In the genomic region with DNA sequence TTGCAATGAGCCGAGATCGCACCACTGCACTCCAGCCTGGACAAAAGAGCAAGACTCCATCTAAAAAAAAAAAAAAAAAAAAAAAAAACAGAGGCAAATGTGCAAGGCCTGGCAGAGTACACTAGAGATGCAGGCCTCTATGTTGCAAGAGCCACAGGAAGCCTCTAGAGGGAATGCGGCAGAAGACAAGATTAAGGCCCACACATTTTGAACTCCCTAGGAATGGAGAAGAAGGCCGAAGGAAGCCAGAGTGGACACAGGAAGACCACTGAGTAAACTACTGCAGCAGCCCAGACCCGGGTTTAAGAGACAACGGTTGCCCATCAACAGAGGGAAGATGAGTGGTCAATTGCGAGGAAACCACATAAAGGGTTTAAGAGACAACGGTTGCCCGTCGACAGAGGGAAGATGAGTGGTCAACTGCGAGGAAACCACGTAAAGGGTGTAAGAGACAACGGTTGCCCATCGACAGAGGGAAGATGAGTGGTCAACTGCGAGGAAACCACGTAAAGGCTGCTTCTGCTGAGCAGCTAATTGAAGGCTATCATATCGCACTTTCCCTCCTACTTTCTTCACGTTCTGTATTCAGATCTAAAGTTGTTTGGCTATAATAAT, we compare ENCODE assay signal across 23 cellular contexts. TPM values are rescaled to one million over a fixed set of nuclear protein-coding genes. Genes with fewer than 3 reads are reported as not detected.
DNase-seq lines count a peak whose midpoint lies in the region; ATAC-seq and TF ChIP-seq lines count a peak whose summit lies in the region.
"Had no signal": no experiment of that assay in that cellular context is flagged by ENCODE, and none has a peak within 500 bp of the region (broad histone marks: within the 10 kb centered on the region; RNA-seq: fewer than 3 reads in every experiment).

No MANE protein-coding gene starts in this region.

- TF ChIP-seq CTCF in right atrium auricular region (IDR thresholded peaks at IDR 0.05) = no peak
- peak; percentile 20 for TF ChIP-seq CTCF in choroid plexus epithelial cell (conservative IDR thresholded peaks at IDR 0.05; ENCODE audit: low read depth, low read length)
- no peak for TF ChIP-seq CTCF in smooth muscle cell (IDR thresholded peaks at IDR 0.05; ENCODE audit: borderline replicate concordance, insufficient read depth, poor library complexity, severe bottlenecking)
- no peak for TF ChIP-seq CTCF in suprapubic skin (IDR thresholded peaks at IDR 0.05)

- H3K9me3 ChIP-seq in right atrium auricular region (no peaks in the 10 kb centered on the region), smooth muscle cell (replicated peaks; ENCODE audit: low read depth) (no peaks in the 10 kb centered on the region), suprapubic skin (no peaks in the 10 kb centered on the region)
- H3K9me3 ChIP-seq: thoracic aorta had no signal

- peaks cover 9% of the 10 kb centered on the region for H3F3A ChIP-seq in smooth muscle cell (ENCODE audit: low read depth)

- H3K27ac ChIP-seq in right atrium auricular region = no peak overlapping the region
- H3K27ac ChIP-seq in smooth muscle cell (ENCODE audit: low read depth) = peak overlapping the region; percentile 74
- H3K27ac ChIP-seq in suprapubic skin = no peak overlapping the region
- H3K27ac ChIP-seq: C4-2B, cardiac muscle cell, thoracic aorta, VCaP had no signal

- TF ChIP-seq EP300 in suprapubic skin (IDR thresholded peaks at IDR 0.05) = no peak

- ATAC-seq in Right ventricle myocardium inferior (peak; percentile 35), HG02973 (IDR thresholded peaks at IDR 0.05; ENCODE audit: unreplicated experiment) (no peak)
- ATAC-seq: left colon; stimulated activated naive B cell treated with anti-CD40 and anti-IgM and Interleukin-4, amounts not matched to agents 10 μg/mL and 1 μg/mL and 100 μg/mL, for 72 hours had no signal

- H3K4me1 ChIP-seq in right atrium auricular region (peaks cover 0 to 46% of the 10 kb centered on the region in 2 donors), smooth muscle cell (ENCODE audit: low read depth) (peaks cover 16% of the 10 kb centered on the region), suprapubic skin (peaks cover 48% of the 10 kb centered on the region)

- peaks cover 100% of the 10 kb centered on the region for H3K79me2 ChIP-seq in smooth muscle cell (ENCODE audit: low read depth)

- H3K27me3 ChIP-seq in right atrium auricular region (no peaks in the 10 kb centered on the region), smooth muscle cell (ENCODE audit: low read depth) (no peaks in the 10 kb centered on the region), suprapubic skin (no peaks in the 10 kb centered on the region)
- H3K27me3 ChIP-seq: cardiac muscle cell had no signal

- intact Hi-C loops in Right ventricle myocardium inferior (cut with DNase I) = no loop called here

- DNase-seq in Right ventricle myocardium inferior (ENCODE audit: missing footprints) (no peak), right atrium auricular region (ENCODE audit: low spot score) (no peak), NOMO-1 treated with DMSO at 0.1 percent for 48 hours (lab: John Stamatoyannopoulos, UW; ENCODE audit: unreplicated experiment) (peak; percentile 69), choroid plexus epithelial cell (ENCODE audit: low read depth) (peak; percentile 53), smooth muscle cell (lab: John Stamatoyannopoulos, UW; ENCODE audit: unreplicated experiment) (no peak), suprapubic skin (ENCODE audit: low spot score in 2 of 2) (no peak), NCI-H1105 (lab: John Stamatoyannopoulos, UW) (no peak)
- DNase-seq: activated CD4-positive, alpha-beta T cell treated with anti-CD3 and anti-CD28 coated beads, Interleukin-2, amount 10 ng/mL, durations not matched to agents 7 days and 5 days; activated naive CD4-positive, alpha-beta T cell treated with Interleukin-2 at 50 U/mL for 16 hours; activated T-cell treated with anti-CD3 and anti-CD28 coated beads for 4 hours; anterior cingulate cortex; H7; left colon; NCI-H1694; nephron progenitor cell; SHP77; stimulated activated naive B cell treated with anti-CD40 and anti-IgM and Interleukin-4, amounts not matched to agents 10 μg/mL and 1 μg/mL and 100 μg/mL, for 72 hours; T-helper 2 cell had no signal

- no peak overlapping the region for H3K9ac ChIP-seq in smooth muscle cell (ENCODE audit: low read depth)

- no peak overlapping the region for H3K4me2 ChIP-seq in smooth muscle cell

- H4K20me1 ChIP-seq in smooth muscle cell (ENCODE audit: low read depth) = peaks cover 99% of the 10 kb centered on the region

- WGBS in smooth muscle cell (ENCODE audit: low lambda C conversion rate) = 81% methylated on average over 18 of the region's 18 CpGs
- WGBS in suprapubic skin = 93% methylated on average over 18 of the region's 18 CpGs

- H2AFZ ChIP-seq in smooth muscle cell (ENCODE audit: low read depth) = no peak overlapping the region

- H3K36me3 ChIP-seq in right atrium auricular region (peaks cover 22% of the 10 kb centered on the region), smooth muscle cell (ENCODE audit: low read depth) (peaks cover 4% of the 10 kb centered on the region), suprapubic skin (peaks cover 14% of the 10 kb centered on the region)

- TF ChIP-seq POLR2A in suprapubic skin (IDR thresholded peaks at IDR 0.05) = no peak

- H3K4me3 ChIP-seq in right atrium auricular region (no peak overlapping the region), choroid plexus epithelial cell (ENCODE audit: low read depth, low read length) (no peak overlapping the region), smooth muscle cell (no peak overlapping the region), suprapubic skin (no peak overlapping the region)
- H3K4me3 ChIP-seq: cardiac muscle cell, thoracic aorta had no signal

RNA-seq across cellular contexts. Expression of gene CHSY1, which starts 14.6 kb away (rescaled TPM):
- 13.3 TPM for total RNA-seq in Right ventricle myocardium inferior
- total RNA-seq in right atrium auricular region = 10 to 100 TPM; 23.1 to 26.1 TPM
- 123 and 155 TPM in 2 replicates for total RNA-seq in smooth muscle cell
- polyA plus RNA-seq in smooth muscle cell = 71.8 and 106 TPM in 2 replicates
- total RNA-seq in suprapubic skin = 10 to 100 TPM; 29.7 to 39.6 (median 30.5) TPM

RNA-seq across cellular contexts. Expression of gene SELENOS, which starts 40.0 kb away (rescaled TPM):
- total RNA-seq in Right ventricle myocardium inferior (42.1 TPM), right atrium auricular region (10 to 100 TPM; 52.4 to 60.6 TPM), smooth muscle cell (108 and 114 TPM in 2 replicates), suprapubic skin (10 to 100 TPM; 39.8 to 88.3 (median 50.2) TPM)
- 130 and 142 TPM in 2 replicates for polyA plus RNA-seq in smooth muscle cell

RNA-seq across cellular contexts. Expression of gene SNRPA1, which starts 57.8 kb away (rescaled TPM):
- total RNA-seq in Right ventricle myocardium inferior (30.4 TPM), right atrium auricular region (10 to 100 TPM; 21.4 to 24.9 TPM), smooth muscle cell (24.0 and 47.1 TPM in 2 replicates), suprapubic skin (100 to 1,000 TPM in 1 of 4 donors, 10 to 100 TPM in 3; 43.1 to 122 (median 48.2) TPM)
- polyA plus RNA-seq in smooth muscle cell = 96.9 and 99.0 TPM in 2 replicates

Comparison
In these comparisons a context has a peak if more than half of its experiments do, and no peak if none do; other contexts are left out.
1. DNase-seq: peak in NOMO-1 treated with DMSO at 0.1 percent for 48 hours (single experiment) and choroid plexus epithelial cell (single experiment); none in Right ventricle myocardium inferior (single experiment), right atrium auricular region (single experiment), smooth muscle cell (single experiment), suprapubic skin (0 of 2) and NCI-H1105 (single experiment).